In genomic region chr21:15051652-15052554, GRCh38 we compare ENCODE assay signal across 8 cellular contexts.
DNase-seq lines count a peak whose midpoint lies in the region; ATAC-seq and TF ChIP-seq lines count a peak whose summit lies in the region.

No MANE protein-coding gene starts in this region.

- H3K27ac ChIP-seq in BLaER1, result peak overlapping the region; percentile 99

- DNase-seq in cardiac fibroblast (ENCODE audit: low read depth in 2 of 2), result peak; percentile 45 to 50
- peak; percentile 84 for DNase-seq in retinal pigment epithelial cell (ENCODE audit: low read depth)
- DNase-seq in HK-2 (ENCODE audit: unreplicated experiment), result no peak
- DNase-seq in SW 1271 (lab: John Stamatoyannopoulos, UW), result no peak
- no peak for DNase-seq in EL

- ATAC-seq in GM19397 (IDR thresholded peaks at IDR 0.05; ENCODE audit: unreplicated experiment) (peak; percentile 72), HG03520 (IDR thresholded peaks at IDR 0.05; ENCODE audit: unreplicated experiment) (peak; percentile 66)

- peaks cover 49% of the 10 kb centered on the region for H3K36me3 ChIP-seq in BLaER1

- H4K20me1 ChIP-seq in BLaER1, result peaks cover 100% of the 10 kb centered on the region

- H3K4me1 ChIP-seq in BLaER1, result peaks cover 75% of the 10 kb centered on the region

- no peaks in the 10 kb centered on the region for H3K27me3 ChIP-seq in BLaER1

- H3K9me3 ChIP-seq in BLaER1, result peaks cover 17% of the 10 kb centered on the region

- peak overlapping the region; percentile 90 for H3K4me2 ChIP-seq in BLaER1

- TF ChIP-seq CTCF in cardiac fibroblast (IDR thresholded peaks at IDR 0.05; ENCODE audit: low read depth, low read length) (no peak), retinal pigment epithelial cell (conservative IDR thresholded peaks at IDR 0.05; ENCODE audit: low read depth, low read length) (no peak)

- H3K4me3 ChIP-seq in BLaER1, result peak overlapping the region; percentile 95
- peak overlapping the region in 1 of 2 donors; percentile 4 for H3K4me3 ChIP-seq in cardiac fibroblast (replicated peaks in 1 of 2; ENCODE audit: low read depth in 2 of 2, low read length in 2 of 2)
- peak overlapping the region; percentile 28 for H3K4me3 ChIP-seq in retinal pigment epithelial cell (ENCODE audit: low read length)

- peak overlapping the region; percentile 75 for H3K9ac ChIP-seq in BLaER1

Comparison
In these comparisons a context has a peak if more than half of its experiments do, and no peak if none do; other contexts are left out.
1. DNase-seq: peak in cardiac fibroblast (2 of 2) and retinal pigment epithelial cell (single experiment); none in HK-2 (single experiment), SW 1271 (0 of 2) and EL (single experiment).